16 cellular contexts compared by ENCODE assay signal in genomic region chr12:20446836-20447235, GRCh38.
"Had no signal": no experiment of that assay in that cellular context is flagged by ENCODE, and none has a peak within 500 bp of the region (broad histone marks: within the 10 kb centered on the region; RNA-seq: fewer than 3 reads in every experiment).

No MANE protein-coding gene starts in this region.

- H3K27ac ChIP-seq: right lobe of liver, upper lobe of right lung, vagina had no signal

- H3K4me3 ChIP-seq: dorsolateral prefrontal cortex, right lobe of liver, tibial nerve, upper lobe of right lung, vagina had no signal

- H3K27ac Mint-ChIP-seq: immature natural killer cell; naive thymus-derived CD4-positive, alpha-beta T cell; stimulated activated effector memory CD8-positive, alpha-beta T cell treated with anti-CD3 and anti-CD28 coated beads, Interleukin-12 subunit alpha, Interleukin-12 subunit beta, amount 100 ng/mL, for 72 hours; stimulated activated naive CD8-positive, alpha-beta T cell treated with anti-CD3 and anti-CD28 coated beads, Interleukin-15, Interleukin-2, amounts not matched to agents 100 ng/mL and 50 ng/mL, for 24 hours had no signal

- H3K9me3 Mint-ChIP-seq: immature natural killer cell; stimulated activated effector memory CD8-positive, alpha-beta T cell treated with anti-CD3 and anti-CD28 coated beads, Interleukin-12 subunit alpha, Interleukin-12 subunit beta, amount 100 ng/mL, for 72 hours; stimulated activated naive CD8-positive, alpha-beta T cell treated with anti-CD3 and anti-CD28 coated beads, Interleukin-15, Interleukin-2, amounts not matched to agents 100 ng/mL and 50 ng/mL, for 24 hours had no signal

- H3K4me1 Mint-ChIP-seq: immature natural killer cell; naive thymus-derived CD4-positive, alpha-beta T cell; stimulated activated effector memory CD8-positive, alpha-beta T cell treated with anti-CD3 and anti-CD28 coated beads, Interleukin-12 subunit alpha, Interleukin-12 subunit beta, amount 100 ng/mL, for 72 hours had no signal

- DNase-seq: cerebellar nuclear complex; cortex of kidney; dorsolateral prefrontal cortex; effector CD8-positive, alpha-beta T cell; immature natural killer cell; naive thymus-derived CD4-positive, alpha-beta T cell; posterior cingulate gyrus; right lobe of liver; stimulated activated CD4-positive, alpha-beta T cell treated with anti-CD3 and anti-CD28 coated beads, Interleukin-4, amount 100 ng/mL, for 1 hour; stimulated activated CD8-positive, alpha-beta memory T cell treated with anti-CD3 and anti-CD28 coated beads, Interleukin-4, amount 100 ng/mL, for 48 hours; upper lobe of right lung had no signal

- H3K36me3 ChIP-seq: right lobe of liver, tibial nerve, upper lobe of right lung, vagina had no signal

- H3K9me3 ChIP-seq: right lobe of liver, tibial nerve, upper lobe of right lung, vagina had no signal

- ATAC-seq: esophagus mucosa; naive thymus-derived CD4-positive, alpha-beta T cell; right lobe of liver; stimulated activated effector memory CD8-positive, alpha-beta T cell treated with anti-CD3 and anti-CD28 coated beads, Interleukin-12 subunit alpha, Interleukin-12 subunit beta, amount 100 ng/mL, for 72 hours; upper lobe of right lung had no signal

- H3K36me3 Mint-ChIP-seq: immature natural killer cell; naive thymus-derived CD4-positive, alpha-beta T cell; stimulated activated effector memory CD8-positive, alpha-beta T cell treated with anti-CD3 and anti-CD28 coated beads, Interleukin-12 subunit alpha, Interleukin-12 subunit beta, amount 100 ng/mL, for 72 hours had no signal

- H3K27me3 ChIP-seq: right lobe of liver, tibial nerve, upper lobe of right lung, vagina had no signal

- H3K4me1 ChIP-seq: right lobe of liver, tibial nerve, upper lobe of right lung had no signal

- H3K4me3 Mint-ChIP-seq: immature natural killer cell; naive thymus-derived CD4-positive, alpha-beta T cell; stimulated activated effector memory CD8-positive, alpha-beta T cell treated with anti-CD3 and anti-CD28 coated beads, Interleukin-12 subunit alpha, Interleukin-12 subunit beta, amount 100 ng/mL, for 72 hours; stimulated activated naive CD8-positive, alpha-beta T cell treated with anti-CD3 and anti-CD28 coated beads, Interleukin-15, Interleukin-2, amounts not matched to agents 100 ng/mL and 50 ng/mL, for 24 hours had no signal
